Comparison of ENCODE assay signal across 6 cellular contexts in genomic region chr20:63941282-63942060, GRCh38.
DNase-seq lines count a peak whose midpoint lies in the region; ATAC-seq lines count a peak whose summit lies in the region.

No MANE protein-coding gene starts in this region.

- ATAC-seq in GM18867 (IDR thresholded peaks at IDR 0.05; ENCODE audit: unreplicated experiment) (no peak), GM21825 (IDR thresholded peaks at IDR 0.05; ENCODE audit: unreplicated experiment) (no peak)

- peak; percentile 90 for DNase-seq in HPDE6-E6E7 (ENCODE audit: extremely low spot score)
- peak; percentile 58 for DNase-seq in activated T-cell treated with anti-CD3 and anti-CD28 coated beads for 1 hour (ENCODE audit: low read depth)
- peak; percentile 77 for DNase-seq in iPS-NIHi11 (ENCODE audit: low spot score)
- DNase-seq in HuH-7 (ENCODE audit: low spot score) = no peak
